Comparison of ENCODE assay signal across 18 cellular contexts in genomic region chr6:104955927-104956662, GRCh38. TPM values are rescaled to one million over a fixed set of nuclear protein-coding genes. Genes with fewer than 3 reads are reported as not detected.
A peak's percentile ranks its signal among the peaks of the same experiment; 100 is the strongest.
DNase-seq lines count a peak whose midpoint lies in the region; ATAC-seq and TF ChIP-seq lines count a peak whose summit lies in the region.
"Had no signal": no experiment of that assay in that cellular context is flagged by ENCODE, and none has a peak within 500 bp of the region (broad histone marks: within the 10 kb centered on the region; RNA-seq: fewer than 3 reads in every experiment).

No MANE protein-coding gene starts in this region.

- WGBS in mesendoderm (ENCODE audit: extremely low coverage, insufficient coverage, low lambda C conversion rate) = no CpG with 5 or more reads among the region's 14 CpGs

- H3K4me3 Mint-ChIP-seq in WTC11 = peak overlapping the region; percentile 93
- H3K4me3 Mint-ChIP-seq: stimulated activated memory B cell treated with anti-CD40 and anti-IgM and Interleukin-4, amounts not matched to agents 10 μg/mL and 1 μg/mL and 100 μg/mL, for 72 hours had no signal

- no peaks in the 10 kb centered on the region for H3K4me1 ChIP-seq in mesendoderm (ENCODE audit: control insufficient read depth, low read depth, low read length)
- H3K4me1 ChIP-seq: BLaER1 treated with 17β-estradiol and CSF1 and Interleukin-3, amounts not matched to agents 10 nM and 100 nM; left lung; SJSA1 had no signal

- H2BK15ac ChIP-seq in mesendoderm (replicated peaks; ENCODE audit: low read depth) = peak overlapping the region; percentile 88

- peak overlapping the region; percentile 80 for H3K9ac ChIP-seq in mesendoderm (ENCODE audit: low read length)
- H3K9ac ChIP-seq: BLaER1 treated with 17β-estradiol and CSF1 and Interleukin-3, amounts not matched to agents 10 nM and 100 nM had no signal

- peaks cover 39% of the 10 kb centered on the region for H3K4me1 Mint-ChIP-seq in WTC11

- peak overlapping the region; percentile 92 for H3K56ac ChIP-seq in mesendoderm (ENCODE audit: low read length)

- peak overlapping the region; percentile 97 for H3K18ac ChIP-seq in mesendoderm (ENCODE audit: low read length)

- in situ Hi-C loops in G401 (cut with HindIII; ENCODE audit: low sequenced_read_pairs) = no loop called here

- intact Hi-C loops in Right ventricle myocardium inferior (cut with DNase I) = no loop called here

- H3K27me3 Mint-ChIP-seq in WTC11 (ENCODE audit: low read depth) = no peaks in the 10 kb centered on the region

- no peaks in the 10 kb centered on the region for H3K9me3 Mint-ChIP-seq in WTC11
- H3K9me3 Mint-ChIP-seq: activated naive CD4-positive, alpha-beta T cell treated with anti-CD3 and anti-CD28 coated beads for 36 hours had no signal

- no peak overlapping the region for H3K23ac ChIP-seq in mesendoderm (ENCODE audit: low read length)

- peaks cover 5% of the 10 kb centered on the region for H3K79me2 ChIP-seq in mesendoderm (ENCODE audit: control insufficient read depth, insufficient read depth, low read length)

- POLR2A ChIA-PET in WTC11 (lab: Charles Lee) = interaction anchor here (0.6 to 2.2 kb wide), 7 partner anchors 12 to 96 kb away, joined by 3 to 9 read pairs (median 4); partner anchors contain the start of gene HACE1

- no peak for TF ChIP-seq CTCF in WTC11 (IDR thresholded peaks at IDR 0.05)

- H3K79me1 ChIP-seq in mesendoderm (ENCODE audit: low read length) = no peaks in the 10 kb centered on the region

- H3K4me2 ChIP-seq in mesendoderm (ENCODE audit: low read length) = peak overlapping the region; percentile 8
- H3K4me2 ChIP-seq: BLaER1 treated with 17β-estradiol and CSF1 and Interleukin-3, amounts not matched to agents 10 nM and 100 nM had no signal

- CTCF ChIA-PET in WTC11 (lab: Charles Lee) = interaction anchor here (0.6 to 1.3 kb wide), 3 partner anchors 15 to 124 kb away, joined by 3 to 12 read pairs (median 4); no protein-coding TSS in a partner anchor

- H4K8ac ChIP-seq in mesendoderm (ENCODE audit: low read depth, low read length) = no peak overlapping the region

- H2AK5ac ChIP-seq in mesendoderm (ENCODE audit: low read length) = no peak overlapping the region

- H3K36me3 Mint-ChIP-seq in WTC11 = peaks cover 2% of the 10 kb centered on the region; the same call in 1 of the 2 replicates
- H3K36me3 Mint-ChIP-seq: IgD-negative memory B cell; stimulated activated memory B cell treated with anti-CD40 and anti-IgM and Interleukin-4, amounts not matched to agents 10 μg/mL and 1 μg/mL and 100 μg/mL, for 72 hours had no signal

- peak; percentile 61 for ATAC-seq in WTC11
- ATAC-seq in GM21737 (IDR thresholded peaks at IDR 0.05; ENCODE audit: unreplicated experiment) = no peak
- ATAC-seq in HG03095 (IDR thresholded peaks at IDR 0.05; ENCODE audit: unreplicated experiment) = no peak
- ATAC-seq in Right ventricle myocardium inferior = no peak
- ATAC-seq: left lung; stimulated activated memory B cell treated with anti-CD40 and anti-IgM and Interleukin-4, amounts not matched to agents 10 μg/mL and 1 μg/mL and 100 μg/mL, for 72 hours had no signal

- DNase-seq in G401 (ENCODE audit: low spot score) = peak; percentile 60
- peak; percentile 20 for DNase-seq in NCI-H2081 treated with DMSO at 0.1 percent for 48 hours (lab: John Stamatoyannopoulos, UW)
- peak; percentile 81 for DNase-seq in WTC11 (ENCODE audit: low spot score)
- peak; percentile 94 for DNase-seq in mesendoderm
- no peak for DNase-seq in NCI-H1092 treated with DMSO at 0.1 percent for 48 hours (lab: John Stamatoyannopoulos, UW)
- no peak for DNase-seq in Right ventricle myocardium inferior (ENCODE audit: missing footprints)
- DNase-seq: activated CD4-positive, alpha-beta T cell treated with anti-CD3 and anti-CD28 coated beads, Interleukin-2, amount 50 U/mL, for 1 hour; activated naive CD4-positive, alpha-beta T cell treated with anti-CD3 and anti-CD28 coated beads for 36 hours; left lung; stimulated activated CD4-positive, alpha-beta T cell treated with anti-CD3 and anti-CD28 coated beads, Interleukin-1b, Interleukin-23, amount 100 ng/mL, for 48 hours had no signal

- no peaks in the 10 kb centered on the region for H3K27me3 ChIP-seq in mesendoderm (ENCODE audit: insufficient read depth, low read length, poor library complexity)

- H3K27ac Mint-ChIP-seq in WTC11 = peak overlapping the region; percentile 99
- H3K27ac Mint-ChIP-seq: activated naive CD4-positive, alpha-beta T cell treated with anti-CD3 and anti-CD28 coated beads for 36 hours; stimulated activated memory B cell treated with anti-CD40 and anti-IgM and Interleukin-4, amounts not matched to agents 10 μg/mL and 1 μg/mL and 100 μg/mL, for 72 hours had no signal

- H3K4ac ChIP-seq in mesendoderm (ENCODE audit: low read depth, low read length) = peak overlapping the region; percentile 55

- no peak overlapping the region for H4K5ac ChIP-seq in mesendoderm (ENCODE audit: low read length)

- H3K4me3 ChIP-seq in mesendoderm (ENCODE audit: low read length) = no peak overlapping the region
- H3K4me3 ChIP-seq: BLaER1 treated with 17β-estradiol and CSF1 and Interleukin-3, amounts not matched to agents 10 nM and 100 nM; left lung; SJSA1 had no signal

- peak overlapping the region; percentile 95 for H3K27ac ChIP-seq in mesendoderm (ENCODE audit: low read depth, low read length)
- H3K27ac ChIP-seq: BLaER1 treated with 17β-estradiol and CSF1 and Interleukin-3, amounts not matched to agents 10 nM and 100 nM; left lung; SJSA1 had no signal

- no peaks in the 10 kb centered on the region for H3K36me3 ChIP-seq in mesendoderm (ENCODE audit: control insufficient read depth, insufficient read depth, low read length)
- H3K36me3 ChIP-seq: BLaER1 treated with 17β-estradiol and CSF1 and Interleukin-3, amounts not matched to agents 10 nM and 100 nM; left lung; SJSA1 had no signal

- peak overlapping the region; percentile 49 for H2BK5ac ChIP-seq in mesendoderm (ENCODE audit: low read length)

- H2BK120ac ChIP-seq in mesendoderm (ENCODE audit: low read depth, low read length) = peak overlapping the region; percentile 88

TF ChIP-seq in WTC11, 78 proteins besides CTCF, POLR2A, EP300 and RAD21 (continues in another document):
- no peak for TF ChIP-seq GABPB1 (CRISPR knock-in tag; IDR thresholded peaks at IDR 0.05)
- no peak for TF ChIP-seq PRRX2 (CRISPR knock-in tag; IDR thresholded peaks at IDR 0.05)
- peak; percentile 37; the same call in 1 of the 2 replicates for TF ChIP-seq ETV6 (CRISPR knock-in tag; IDR thresholded peaks at IDR 0.05)
- TF ChIP-seq ELF4 (CRISPR knock-in tag; IDR thresholded peaks at IDR 0.05; ENCODE audit: low read depth) = no peak
- TF ChIP-seq ZNF219 (CRISPR knock-in tag; IDR thresholded peaks at IDR 0.05; ENCODE audit: borderline replicate concordance) = no peak
- TF ChIP-seq IRF2 (CRISPR knock-in tag; IDR thresholded peaks at IDR 0.05; ENCODE audit: borderline replicate concordance, low read depth) = no peak
- TF ChIP-seq FOXJ3 (CRISPR knock-in tag; IDR thresholded peaks at IDR 0.05; ENCODE audit: borderline replicate concordance) = no peak
- TF ChIP-seq, protein P1, sequence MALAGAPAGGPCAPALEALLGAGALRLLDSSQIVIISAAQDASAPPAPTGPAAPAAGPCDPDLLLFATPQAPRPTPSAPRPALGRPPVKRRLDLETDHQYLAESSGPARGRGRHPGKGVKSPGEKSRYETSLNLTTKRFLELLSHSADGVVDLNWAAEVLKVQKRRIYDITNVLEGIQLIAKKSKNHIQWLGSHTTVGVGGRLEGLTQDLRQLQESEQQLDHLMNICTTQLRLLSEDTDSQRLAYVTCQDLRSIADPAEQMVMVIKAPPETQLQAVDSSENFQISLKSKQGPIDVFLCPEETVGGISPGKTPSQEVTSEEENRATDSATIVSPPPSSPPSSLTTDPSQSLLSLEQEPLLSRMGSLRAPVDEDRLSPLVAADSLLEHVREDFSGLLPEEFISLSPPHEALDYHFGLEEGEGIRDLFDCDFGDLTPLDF (CRISPR knock-in tag; IDR thresholded peaks at IDR 0.05) = no peak
- TF ChIP-seq ZNF281 (CRISPR knock-in tag; IDR thresholded peaks at IDR 0.05) = peak; percentile 92
- TF ChIP-seq, protein P2, sequence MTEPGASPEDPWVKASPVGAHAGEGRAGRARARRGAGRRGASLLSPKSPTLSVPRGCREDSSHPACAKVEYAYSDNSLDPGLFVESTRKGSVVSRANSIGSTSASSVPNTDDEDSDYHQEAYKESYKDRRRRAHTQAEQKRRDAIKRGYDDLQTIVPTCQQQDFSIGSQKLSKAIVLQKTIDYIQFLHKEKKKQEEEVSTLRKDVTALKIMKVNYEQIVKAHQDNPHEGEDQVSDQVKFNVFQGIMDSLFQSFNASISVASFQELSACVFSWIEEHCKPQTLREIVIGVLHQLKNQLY (CRISPR knock-in tag; IDR thresholded peaks at IDR 0.05) = no peak
- no peak for TF ChIP-seq EMX1 (CRISPR knock-in tag; IDR thresholded peaks at IDR 0.05)
- no peak for TF ChIP-seq RELA (CRISPR knock-in tag; IDR thresholded peaks at IDR 0.05; ENCODE audit: borderline replicate concordance)

RNA-seq across cellular contexts. Expression of gene LIN28B, which starts 0.8 kb away (rescaled TPM):
- 62.0 and 84.7 TPM in 2 replicates for total RNA-seq in G401 (2014; rRNA removed; shearing (Covaris generic))
- total RNA-seq in WTC11 (2021) (73.4 to 82.0 TPM (median 81.9 TPM) in 3 replicates), Right ventricle myocardium inferior (not detected)
- 71.5 TPM for polyA plus RNA-seq in mesendoderm (2013, experiment 1 of 2)
- 69.1 TPM for polyA plus RNA-seq in mesendoderm (2013, experiment 2 of 2)
- total RNA-seq: activated naive CD4-positive, alpha-beta T cell treated with anti-CD3 and anti-CD28 coated beads for 36 hours; chondrocyte; left lung; osteoblast; SJSA1 had no signal
- polyA plus RNA-seq: IgD-negative memory B cell had no signal

Comparison
In these comparisons a context has a peak if more than half of its experiments do, and no peak if none do; other contexts are left out.
1. DNase-seq: peak in G401 (single experiment), NCI-H2081 treated with DMSO at 0.1 percent for 48 hours (single experiment), WTC11 (single experiment) and mesendoderm (single experiment); none in NCI-H1092 treated with DMSO at 0.1 percent for 48 hours (single experiment) and Right ventricle myocardium inferior (single experiment).
2. RNA of gene LIN28B, which starts 0.8 kb away (total RNA-seq): 62.0 to 84.7 TPM in G401 and 73.4 to 82.0 TPM in WTC11; not detected in Right ventricle myocardium inferior (single experiment); every median in the first group is over 10 times any median in the second.